ENCODE assay signal across 8 cellular contexts in genomic region chr9:98315551-98316060, GRCh38.
DNase-seq lines count a peak whose midpoint lies in the region; ATAC-seq and TF ChIP-seq lines count a peak whose summit lies in the region.

No MANE protein-coding gene starts in this region.

- H3K4me1 Mint-ChIP-seq in endodermal cell = peaks cover 33% of the 10 kb centered on the region

- ATAC-seq in GM19438 (IDR thresholded peaks at IDR 0.05; ENCODE audit: low read depth, unreplicated experiment) = peak; percentile 72

- POLR2A ChIA-PET in BJ (lab: Charles Lee) = no interaction called here

- no peaks in the 10 kb centered on the region for H3K27me3 ChIP-seq in BJ (ENCODE audit: control insufficient read depth, insufficient read depth, low read length)
- no peaks in the 10 kb centered on the region for H3K27me3 ChIP-seq in NT2/D1 (ENCODE audit: insufficient read depth, insufficient read length)
- H3K27me3 ChIP-seq in endodermal cell (ENCODE audit: control insufficient read depth, insufficient read depth, low read length, poor library complexity, severe bottlenecking) = no peaks in the 10 kb centered on the region

- H3K9ac ChIP-seq in NT2/D1 (ENCODE audit: insufficient read length, low read depth) (no peak overlapping the region), endodermal cell (ENCODE audit: extremely low read depth, low read length, poor library complexity, severe bottlenecking) (no peak overlapping the region)

- H3K4me1 ChIP-seq in NT2/D1 (ENCODE audit: insufficient read depth, insufficient read length) (peaks cover 6% of the 10 kb centered on the region), endodermal cell (ENCODE audit: control insufficient read depth, insufficient read depth, low read length) (peaks cover 17% of the 10 kb centered on the region)

- H3K9me3 Mint-ChIP-seq in endodermal cell = peaks cover 3% of the 10 kb centered on the region

- no peak for DNase-seq in BJ (ENCODE audit: low read depth)
- peak; percentile 92 for DNase-seq in HuH-7 (ENCODE audit: low spot score)
- peak; percentile 93 for DNase-seq in NT2/D1 (ENCODE audit: low read depth, low spot score)
- peak; percentile 90 for DNase-seq in activated CD8-positive, alpha-beta memory T cell treated with anti-CD3 and anti-CD28 coated beads for 24 hours
- peak; percentile 99 for DNase-seq in endodermal cell
- DNase-seq in midbrain (lab: John Stamatoyannopoulos, UW) = peak; percentile 73
- DNase-seq in stimulated activated CD8-positive, alpha-beta memory T cell treated with anti-CD3 and anti-CD28 coated beads, Interleukin-4, amount 100 ng/mL, for 1 hour (ENCODE audit: low read depth in 2 of 2, low spot score in 1 of 2) = peak; percentile 47 to 59

- H3K27ac ChIP-seq in endodermal cell (ENCODE audit: low read depth, low read length) = no peak overlapping the region

- H3K9me3 ChIP-seq in NT2/D1 (ENCODE audit: insufficient read depth, low read length) = no peaks in the 10 kb centered on the region
- H3K9me3 ChIP-seq in endodermal cell (ENCODE audit: control insufficient read depth, low read length) = no peaks in the 10 kb centered on the region

- peak; percentile 96 for TF ChIP-seq CTCF in BJ (IDR thresholded peaks at IDR 0.05; ENCODE audit: insufficient read depth, low read depth, low read length)
- peak; percentile 97 for TF ChIP-seq CTCF in endodermal cell (conservative IDR thresholded peaks at IDR 0.05)

- peaks cover 4% of the 10 kb centered on the region for H3K36me3 Mint-ChIP-seq in endodermal cell (ENCODE audit: low read depth)

- H3K4me3 ChIP-seq in BJ (ENCODE audit: low read depth, low read length) (no peak overlapping the region), NT2/D1 (ENCODE audit: insufficient read length, low read depth) (no peak overlapping the region), endodermal cell (ENCODE audit: low read length) (no peak overlapping the region)

- no peaks in the 10 kb centered on the region for H3K27me3 Mint-ChIP-seq in endodermal cell (ENCODE audit: insufficient read depth)

- WGBS in endodermal cell (ENCODE audit: insufficient coverage in 1 of 2, insufficient read length in 1 of 2), 2 experiments = 53 to 59% methylated on average over 6 to 9 of the region's 9 CpGs

- H3K4me3 Mint-ChIP-seq in endodermal cell = no peak overlapping the region

- H3K36me3 ChIP-seq in BJ (ENCODE audit: control insufficient read depth, insufficient read depth, low read length) (no peaks in the 10 kb centered on the region), NT2/D1 (ENCODE audit: insufficient read depth, insufficient read length, low read length) (no peaks in the 10 kb centered on the region), endodermal cell (ENCODE audit: control insufficient read depth, insufficient read depth, low read length) (no peaks in the 10 kb centered on the region)

- CTCF ChIA-PET in BJ (lab: Yijun Ruan, JAX) = interaction anchor here (0.7 to 8.6 kb wide), 48 partner anchors 8 to 476 kb away, joined by 3 to 150 read pairs (median 4); partner anchors contain the start of gene GABBR2

- H3K27ac Mint-ChIP-seq in endodermal cell = peak overlapping the region; percentile 79
